In the genomic region with DNA sequence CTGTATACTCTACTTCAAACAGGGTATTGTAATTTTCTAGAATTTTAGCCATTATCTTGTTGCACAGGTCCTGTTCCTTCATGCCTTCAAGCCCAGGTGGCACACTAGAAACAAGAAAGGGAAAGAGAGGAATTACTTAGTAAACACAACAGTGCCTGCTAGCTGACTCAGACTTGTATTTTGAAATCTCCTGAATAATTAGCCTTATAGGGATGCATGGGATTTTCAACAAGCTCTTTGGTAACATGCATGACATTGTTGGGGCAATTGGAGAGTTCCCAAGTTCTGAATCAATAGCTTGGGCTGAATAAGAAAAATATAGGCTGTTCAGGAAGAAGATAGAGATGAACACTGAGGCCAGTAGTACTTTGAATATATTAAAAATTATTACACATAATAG, we compare ENCODE assay signal across 11 cellular contexts.
DNase-seq lines count a peak whose midpoint lies in the region; ATAC-seq, FAIRE-seq and TF ChIP-seq lines count a peak whose summit lies in the region.
"Had no signal": no experiment of that assay in that cellular context is flagged by ENCODE, and none has a peak within 500 bp of the region (broad histone marks: within the 10 kb centered on the region; RNA-seq: fewer than 3 reads in every experiment).

No MANE protein-coding gene starts in this region.

- no peaks in the 10 kb centered on the region for H4K20me1 ChIP-seq in astrocyte (ENCODE audit: insufficient read depth, low read length)

- H3K4me3 Mint-ChIP-seq in astrocyte (ENCODE audit: unreplicated experiment) (no peak overlapping the region), immature natural killer cell (no peak overlapping the region)
- H3K4me3 Mint-ChIP-seq: activated T-cell treated with anti-CD3 and anti-CD28 coated beads, Interleukin-2, amount 50 U/mL, for 24 hours had no signal

- H3K9me3 ChIP-seq in astrocyte (ENCODE audit: insufficient read depth, low read depth, low read length) = no peaks in the 10 kb centered on the region

- H3K4me3 ChIP-seq in ACC112 (ENCODE audit: low read depth, low read length) (no peak overlapping the region), astrocyte (ENCODE audit: insufficient read depth, low read depth, low read length) (no peak overlapping the region)

- H2AFZ ChIP-seq in ACC112 (ENCODE audit: low read length, unreplicated experiment) = no peak overlapping the region
- H2AFZ ChIP-seq in astrocyte (ENCODE audit: low read depth, low read length) = no peak overlapping the region

- H3K27ac Mint-ChIP-seq in astrocyte (ENCODE audit: unreplicated experiment) (no peak overlapping the region), immature natural killer cell (no peak overlapping the region)
- H3K27ac Mint-ChIP-seq: activated T-cell treated with anti-CD3 and anti-CD28 coated beads, Interleukin-2, amount 50 U/mL, for 24 hours had no signal

- FAIRE-seq in astrocyte (lab: Jason Lieb, UNC) (peak; percentile 47), RCC 7860 (lab: Jason Lieb, UNC) (no peak)

- H3K9me3 Mint-ChIP-seq in astrocyte (ENCODE audit: unreplicated experiment) = no peaks in the 10 kb centered on the region
- peaks cover 0 to 2% (median 0%) of the 10 kb centered on the region in 6 donors for H3K9me3 Mint-ChIP-seq in immature natural killer cell
- H3K9me3 Mint-ChIP-seq: activated T-cell treated with anti-CD3 and anti-CD28 coated beads, Interleukin-2, amount 50 U/mL, for 24 hours had no signal

- H3K4me1 Mint-ChIP-seq in astrocyte (ENCODE audit: low read depth, unreplicated experiment) = peaks cover 3% of the 10 kb centered on the region
- H3K4me1 Mint-ChIP-seq in immature natural killer cell = no peaks in the 10 kb centered on the region

- H3K4me1 ChIP-seq in ACC112 (ENCODE audit: control insufficient read depth, insufficient read depth, low read length, unreplicated experiment) (peaks cover 34% of the 10 kb centered on the region), astrocyte (ENCODE audit: insufficient read depth, low read length) (peaks cover 23% of the 10 kb centered on the region)

- H3K4me2 ChIP-seq in astrocyte (ENCODE audit: low read length) = peak overlapping the region; percentile 42

- H3K36me3 Mint-ChIP-seq in astrocyte (ENCODE audit: low read depth, unreplicated experiment) (no peaks in the 10 kb centered on the region), immature natural killer cell (no peaks in the 10 kb centered on the region)

- H3K27ac ChIP-seq in ACC112 (ENCODE audit: low read depth, low read length) (peak overlapping the region; percentile 59), astrocyte (ENCODE audit: low read depth, low read length) (peak overlapping the region; percentile 50)

- H3K27me3 Mint-ChIP-seq in astrocyte (ENCODE audit: low read depth, unreplicated experiment) (no peaks in the 10 kb centered on the region), immature natural killer cell (ENCODE audit: low read depth in 3 of 3) (peaks cover 0 to 1% (median 0%) of the 10 kb centered on the region in 3 donors)
- H3K27me3 Mint-ChIP-seq: activated T-cell treated with anti-CD3 and anti-CD28 coated beads, Interleukin-2, amount 50 U/mL, for 24 hours had no signal

- DNase-seq in GM04504 (ENCODE audit: low read depth) (peak; percentile 85), astrocyte (ENCODE audit: low read depth) (peak; percentile 93), hepatic stellate cell (ENCODE audit: low spot score) (peak; percentile 31), RCC 7860 (ENCODE audit: low spot score) (no peak), immature natural killer cell (no peak)
- DNase-seq: activated T-cell treated with anti-CD3 and anti-CD28 coated beads, Interleukin-2, amount 50 U/mL, for 24 hours; cerebellar nuclear complex; OCI-M1 had no signal

- no peaks in the 10 kb centered on the region for H3K79me2 ChIP-seq in ACC112 (ENCODE audit: control insufficient read depth, insufficient read depth, low read length, unreplicated experiment)
- H3K79me2 ChIP-seq in astrocyte (ENCODE audit: insufficient read depth, low read length) = no peaks in the 10 kb centered on the region

- no peak overlapping the region for H3K9ac ChIP-seq in astrocyte (ENCODE audit: low read length)

- no peak for ATAC-seq in GM18520 (IDR thresholded peaks at IDR 0.05; ENCODE audit: unreplicated experiment)
- no peak for ATAC-seq in HG03342 (IDR thresholded peaks at IDR 0.05; ENCODE audit: unreplicated experiment)

- TF ChIP-seq CTCF in astrocyte (IDR thresholded peaks at IDR 0.05; ENCODE audit: insufficient read depth, low read depth, low read length) = no peak

- H3K27me3 ChIP-seq in ACC112 (ENCODE audit: insufficient read depth, low read length) (no peaks in the 10 kb centered on the region), astrocyte (ENCODE audit: insufficient read depth, low read length) (no peaks in the 10 kb centered on the region)

- H3K36me3 ChIP-seq in ACC112 (ENCODE audit: insufficient read depth, low read length) (no peaks in the 10 kb centered on the region), astrocyte (ENCODE audit: insufficient read depth, low read length) (no peaks in the 10 kb centered on the region)

Comparison
In these comparisons a context has a peak if more than half of its experiments do, and no peak if none do; other contexts are left out.
1. DNase-seq: peak in GM04504 (single experiment), astrocyte (single experiment) and hepatic stellate cell (single experiment); none in RCC 7860 (single experiment) and immature natural killer cell (0 of 3).